In genomic region chr5:127324756-127325155, GRCh38 we compare ENCODE assay signal across 31 cellular contexts. TPM values are rescaled to one million over a fixed set of nuclear protein-coding genes. Genes with fewer than 3 reads are reported as not detected.
"Had no signal": no experiment of that assay in that cellular context is flagged by ENCODE, and none has a peak within 500 bp of the region (broad histone marks: within the 10 kb centered on the region; RNA-seq: fewer than 3 reads in every experiment).

No MANE protein-coding gene starts in this region.

- H3K27me3 Mint-ChIP-seq: activated naive CD4-positive, alpha-beta T cell treated with anti-CD3 and anti-CD28 coated beads, Interleukin-2, amount 10 ng/mL, durations not matched to agents 7 days and 5 days had no signal

- H3K27ac Mint-ChIP-seq: activated CD4-positive, alpha-beta memory T cell treated with anti-CD3 and anti-CD28 coated beads, Interleukin-2, amount 10 ng/mL, durations not matched to agents 7 days and 5 days; activated CD4-positive, alpha-beta T cell treated with anti-CD3 and anti-CD28 coated beads, Interleukin-2, amount 10 ng/mL, durations not matched to agents 7 days and 5 days; activated naive CD4-positive, alpha-beta T cell treated with anti-CD3 and anti-CD28 coated beads, Interleukin-2, amount 10 ng/mL, durations not matched to agents 7 days and 5 days; activated naive CD4-positive, alpha-beta T cell treated with anti-CD3 and anti-CD28 coated beads, Interleukin-2, amount 50 U/mL, for 72 hours; activated naive CD8-positive, alpha-beta T cell treated with anti-CD3 and anti-CD28 coated beads, Interleukin-2, amount 10 ng/mL, durations not matched to agents 7 days and 5 days; activated T-cell treated with anti-CD3 and anti-CD28 coated beads, Interleukin-2, amount 50 U/mL, for 24 hours; activated T-cell treated with anti-CD3 and anti-CD28 coated beads, Interleukin-2, amount 50 U/mL, for 72 hours; dendritic cell treated with granulocyte-macrophage colony-stimulating factor and Interleukin-4, amounts not matched to agents 40 ng/mL and 50 ng/mL, for 4 days; T-helper 17 cell; T-helper 2 cell treated with Interferon-gamma antibody and Interleukin-4, amounts not matched to agents 5 μg/mL and 100 μg/mL, for 36 hours; WTC11 had no signal

- H3K4me3 ChIP-seq: ascending aorta, coronary artery, dorsolateral prefrontal cortex, esophagus squamous epithelium, gastroesophageal sphincter, heart right ventricle, hepatocyte had no signal

- H3K4me1 ChIP-seq: ascending aorta, esophagus squamous epithelium, gastroesophageal sphincter, heart right ventricle had no signal

- H3K9me3 Mint-ChIP-seq: activated CD4-positive, alpha-beta memory T cell treated with anti-CD3 and anti-CD28 coated beads, Interleukin-2, amount 10 ng/mL, durations not matched to agents 7 days and 5 days; activated CD4-positive, alpha-beta T cell treated with anti-CD3 and anti-CD28 coated beads, Interleukin-2, amount 10 ng/mL, durations not matched to agents 7 days and 5 days; activated naive CD4-positive, alpha-beta T cell treated with anti-CD3 and anti-CD28 coated beads, Interleukin-2, amount 10 ng/mL, durations not matched to agents 7 days and 5 days; activated naive CD4-positive, alpha-beta T cell treated with anti-CD3 and anti-CD28 coated beads, Interleukin-2, amount 50 U/mL, for 72 hours; activated naive CD8-positive, alpha-beta T cell treated with anti-CD3 and anti-CD28 coated beads, Interleukin-2, amount 10 ng/mL, durations not matched to agents 7 days and 5 days; activated T-cell treated with anti-CD3 and anti-CD28 coated beads, Interleukin-2, amount 50 U/mL, for 24 hours; activated T-cell treated with anti-CD3 and anti-CD28 coated beads, Interleukin-2, amount 50 U/mL, for 72 hours; central memory CD8-positive, alpha-beta T cell; dendritic cell treated with granulocyte-macrophage colony-stimulating factor and Interleukin-4, amounts not matched to agents 40 ng/mL and 50 ng/mL, for 4 days; T-helper 2 cell treated with Interferon-gamma antibody and Interleukin-4, amounts not matched to agents 5 μg/mL and 100 μg/mL, for 36 hours; WTC11 had no signal

- H3K36me3 ChIP-seq: ascending aorta, brain microvascular endothelial cell, esophagus squamous epithelium, gastroesophageal sphincter, heart right ventricle had no signal

- H3K4me2 ChIP-seq: hepatocyte had no signal

- DNase-seq: activated CD4-positive, alpha-beta memory T cell treated with anti-CD3 and anti-CD28 coated beads, Interleukin-2, amount 10 ng/mL, durations not matched to agents 7 days and 5 days; activated CD4-positive, alpha-beta T cell treated with anti-CD3 and anti-CD28 coated beads for 1 hour; activated CD4-positive, alpha-beta T cell treated with anti-CD3 and anti-CD28 coated beads for 4 hours; activated CD4-positive, alpha-beta T cell treated with anti-CD3 and anti-CD28 coated beads, Interleukin-2, amount 10 ng/mL, durations not matched to agents 7 days and 5 days; activated CD4-positive, alpha-beta T cell treated with anti-CD3 and anti-CD28 coated beads, Interleukin-2, amount 50 U/mL, for 4 hours; activated CD8-positive, alpha-beta memory T cell treated with anti-CD3 and anti-CD28 coated beads, Interleukin-2, amount 50 U/mL, for 48 hours; activated gamma-delta T cell; activated naive CD4-positive, alpha-beta T cell; activated naive CD4-positive, alpha-beta T cell treated with anti-CD3 and anti-CD28 coated beads, Interleukin-2, amount 10 ng/mL, durations not matched to agents 7 days and 5 days; activated naive CD8-positive, alpha-beta T cell treated with anti-CD3 and anti-CD28 coated beads, Interleukin-2, amount 10 ng/mL, durations not matched to agents 7 days and 5 days; activated T-cell treated with anti-CD3 and anti-CD28 coated beads for 4 hours; activated T-cell treated with anti-CD3 and anti-CD28 coated beads, Interleukin-2, amount 50 U/mL, for 24 hours; activated T-cell treated with anti-CD3 and anti-CD28 coated beads, Interleukin-2, amount 50 U/mL, for 72 hours; brain microvascular endothelial cell; dorsolateral prefrontal cortex; effector memory CD4-positive, alpha-beta T cell; esophagus squamous epithelium; foreskin melanocyte; heart right ventricle; T-helper 17 cell had no signal

- H3K27me3 ChIP-seq: ascending aorta, brain microvascular endothelial cell, dorsolateral prefrontal cortex had no signal

- ATAC-seq: activated naive CD4-positive, alpha-beta T cell treated with anti-CD3 and anti-CD28 coated beads, Interleukin-2, amount 50 U/mL, for 72 hours; activated T-cell treated with anti-CD3 and anti-CD28 coated beads, Interleukin-2, amount 50 U/mL, for 72 hours; gastroesophageal sphincter; heart right ventricle; T-helper 17 cell; WTC11 had no signal

- H3K4me1 Mint-ChIP-seq: central memory CD8-positive, alpha-beta T cell had no signal

- H3K27ac ChIP-seq: ascending aorta, brain microvascular endothelial cell, coronary artery, esophagus squamous epithelium, gastroesophageal sphincter, heart right ventricle, hepatocyte, VCaP had no signal

- H3K79me2 ChIP-seq: hepatocyte had no signal

- H2AFZ ChIP-seq: hepatocyte had no signal

- H3K36me3 Mint-ChIP-seq: activated naive CD4-positive, alpha-beta T cell treated with anti-CD3 and anti-CD28 coated beads, Interleukin-2, amount 10 ng/mL, durations not matched to agents 7 days and 5 days; activated naive CD4-positive, alpha-beta T cell treated with anti-CD3 and anti-CD28 coated beads, Interleukin-2, amount 50 U/mL, for 72 hours; activated naive CD8-positive, alpha-beta T cell treated with anti-CD3 and anti-CD28 coated beads, Interleukin-2, amount 10 ng/mL, durations not matched to agents 7 days and 5 days; WTC11 had no signal

- H3K4me3 Mint-ChIP-seq: activated CD4-positive, alpha-beta memory T cell treated with anti-CD3 and anti-CD28 coated beads, Interleukin-2, amount 10 ng/mL, durations not matched to agents 7 days and 5 days; activated CD4-positive, alpha-beta T cell treated with anti-CD3 and anti-CD28 coated beads, Interleukin-2, amount 10 ng/mL, durations not matched to agents 7 days and 5 days; activated naive CD4-positive, alpha-beta T cell treated with anti-CD3 and anti-CD28 coated beads, Interleukin-2, amount 10 ng/mL, durations not matched to agents 7 days and 5 days; activated naive CD8-positive, alpha-beta T cell treated with anti-CD3 and anti-CD28 coated beads, Interleukin-2, amount 10 ng/mL, durations not matched to agents 7 days and 5 days; activated T-cell treated with anti-CD3 and anti-CD28 coated beads, Interleukin-2, amount 50 U/mL, for 24 hours; activated T-cell treated with anti-CD3 and anti-CD28 coated beads, Interleukin-2, amount 50 U/mL, for 72 hours; central memory CD8-positive, alpha-beta T cell; dendritic cell treated with granulocyte-macrophage colony-stimulating factor and Interleukin-4, amounts not matched to agents 40 ng/mL and 50 ng/mL, for 4 days; T-helper 17 cell; T-helper 2 cell treated with Interferon-gamma antibody and Interleukin-4, amounts not matched to agents 5 μg/mL and 100 μg/mL, for 36 hours; WTC11 had no signal

- H3K9me3 ChIP-seq: ascending aorta, esophagus squamous epithelium, gastroesophageal sphincter, heart right ventricle had no signal

RNA-seq across cellular contexts. Expression of gene MEGF10, which starts 34.2 kb away (rescaled TPM):
- total RNA-seq: activated CD4-positive, alpha-beta memory T cell treated with anti-CD3 and anti-CD28 coated beads, Interleukin-2, amount 10 ng/mL, durations not matched to agents 7 days and 5 days; activated CD4-positive, alpha-beta T cell treated with anti-CD3 and anti-CD28 coated beads, Interleukin-2, amount 10 ng/mL, durations not matched to agents 7 days and 5 days; activated naive CD8-positive, alpha-beta T cell treated with anti-CD3 and anti-CD28 coated beads, Interleukin-2, amount 10 ng/mL, durations not matched to agents 7 days and 5 days; bronchial epithelial cell; T-helper 17 cell had no signal
